ENCODE assay signal across 27 cellular contexts in the genomic region with DNA sequence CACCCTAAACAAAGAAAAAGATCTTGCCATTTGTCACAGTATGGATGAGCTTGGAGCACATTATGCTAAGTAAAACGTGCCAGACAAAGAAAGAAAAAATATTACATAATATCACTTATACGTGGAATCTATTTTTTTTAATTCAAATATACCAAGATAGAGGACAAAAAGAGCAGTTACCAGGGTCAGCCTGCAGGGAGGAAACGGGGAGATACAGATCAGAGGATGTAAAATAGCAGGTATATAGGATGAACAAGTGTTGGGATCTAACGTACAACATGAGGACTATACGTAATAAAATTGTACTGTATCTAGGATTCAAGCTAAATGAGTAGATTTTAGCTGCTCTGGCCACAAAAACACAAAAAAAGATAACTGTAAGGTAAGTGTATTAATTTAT.
"Had no signal": no experiment of that assay in that cellular context is flagged by ENCODE, and none has a peak within 500 bp of the region (broad histone marks: within the 10 kb centered on the region; RNA-seq: fewer than 3 reads in every experiment).

No MANE protein-coding gene starts in this region.

- H3K9me3 ChIP-seq: adrenal gland, ascending aorta, esophagus muscularis mucosa, sigmoid colon, testis, vagina had no signal

- H3K27me3 ChIP-seq: adrenal gland, ascending aorta, brain microvascular endothelial cell, esophagus muscularis mucosa, sigmoid colon, testis, vagina had no signal

- H3K4me1 ChIP-seq: adrenal gland, ascending aorta, esophagus muscularis mucosa, testis, vagina had no signal

- H3K4me3 ChIP-seq: adrenal gland, ascending aorta, esophagus muscularis mucosa, sigmoid colon, smooth muscle cell, testis, vagina had no signal

- ATAC-seq: activated CD4-positive, alpha-beta T cell treated with anti-CD3 and anti-CD28 coated beads for 36 hours; activated T-helper 17 cell treated with anti-CD3 and anti-CD28 coated beads, Interleukin-2, amount 50 U/mL, for 72 hours; left cardiac atrium; natural killer cell; WTC11 had no signal

- H3K4me2 ChIP-seq: smooth muscle cell had no signal

- H3K27ac ChIP-seq: adrenal gland, ascending aorta, brain microvascular endothelial cell, esophagus muscularis mucosa, sigmoid colon, testis, vagina had no signal

- DNase-seq: activated CD4-positive, alpha-beta T cell treated with anti-CD3 and anti-CD28 coated beads for 36 hours; activated CD4-positive, alpha-beta T cell treated with anti-CD3 and anti-CD28 coated beads, Interleukin-2, amount 50 U/mL, for 4 hours; activated CD8-positive, alpha-beta memory T cell treated with anti-CD3 and anti-CD28 coated beads for 24 hours; activated CD8-positive, alpha-beta memory T cell treated with anti-CD3 and anti-CD28 coated beads, Interleukin-2, amount 50 U/mL, for 4 hours; activated T-cell treated with anti-CD3 and anti-CD28 coated beads, Interleukin-2, amount 50 U/mL, for 24 hours; adrenal gland; brain microvascular endothelial cell; caudate nucleus; dermis blood vessel endothelial cell; effector memory CD4-positive, alpha-beta T cell; head of caudate nucleus; hypothalamus; islet precursor cell; left cardiac atrium; midbrain; natural killer cell; sigmoid colon; stimulated activated CD4-positive, alpha-beta T cell treated with anti-CD3 and anti-CD28 coated beads, Interleukin-4, amount 100 ng/mL, for 1 hour; stimulated activated naive CD4-positive, alpha-beta T cell; testis; trophoblast cell had no signal

- H3K36me3 ChIP-seq: adrenal gland, ascending aorta, brain microvascular endothelial cell, esophagus muscularis mucosa, sigmoid colon, vagina had no signal
